35 cellular contexts compared by ENCODE assay signal in the genomic region with DNA sequence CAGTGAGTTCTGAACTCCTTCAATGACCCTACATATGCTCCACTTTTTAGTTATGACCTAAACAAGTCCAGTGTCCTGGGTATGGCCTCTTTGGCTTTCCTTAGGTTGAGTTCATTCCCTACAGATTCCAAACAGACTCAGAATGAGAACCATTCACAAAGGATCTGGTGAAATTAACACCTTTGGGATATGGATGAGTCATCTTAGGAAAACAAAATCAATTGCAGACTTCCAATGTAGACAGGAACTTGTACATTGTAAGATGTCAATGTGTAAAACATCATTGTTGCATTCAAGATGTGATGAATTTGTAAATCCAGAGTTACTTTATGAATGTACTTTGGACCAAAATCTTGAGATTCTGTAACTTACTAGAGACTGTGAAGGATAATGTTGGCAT.
"Had no signal": no experiment of that assay in that cellular context is flagged by ENCODE, and none has a peak within 500 bp of the region (broad histone marks: within the 10 kb centered on the region; RNA-seq: fewer than 3 reads in every experiment).

No MANE protein-coding gene starts in this region.

- H3K4me1 ChIP-seq: adrenal gland, ascending aorta, left lung, lower lobe of right lung, neural progenitor cell, parathyroid adenoma, uterus had no signal

- H3K9me3 ChIP-seq: adrenal gland, ascending aorta, lower lobe of right lung, right atrium auricular region, uterus had no signal

- H3K27me3 ChIP-seq: adrenal gland, ascending aorta, brain microvascular endothelial cell, heart left ventricle, left lung, neural progenitor cell, right atrium auricular region, uterus had no signal

- H3K4me1 Mint-ChIP-seq: activated CD4-positive, alpha-beta memory T cell treated with anti-CD3 and anti-CD28 coated beads, Interleukin-2, amount 10 ng/mL, durations not matched to agents 7 days and 5 days; activated CD4-positive, alpha-beta T cell treated with anti-CD3 and anti-CD28 coated beads, Interleukin-2, amount 10 ng/mL, durations not matched to agents 7 days and 5 days; natural killer cell; stimulated activated memory B cell treated with anti-CD40 and anti-IgM and Interleukin-4, amounts not matched to agents 10 μg/mL and 1 μg/mL and 100 μg/mL, for 72 hours had no signal

- H3K4me3 ChIP-seq: adrenal gland, ascending aorta, heart left ventricle, left lung, lower lobe of right lung, neural progenitor cell, right atrium auricular region, smooth muscle cell, uterus had no signal

- H3K4me2 ChIP-seq: neural progenitor cell, smooth muscle cell had no signal

- H3K36me3 ChIP-seq: adrenal gland, ascending aorta, brain microvascular endothelial cell, heart left ventricle, left lung, lower lobe of right lung, neural progenitor cell, right atrium auricular region, uterus, WERI-Rb-1 had no signal

- H3K27ac Mint-ChIP-seq: activated CD4-positive, alpha-beta memory T cell treated with anti-CD3 and anti-CD28 coated beads, Interleukin-2, amount 10 ng/mL, durations not matched to agents 7 days and 5 days; activated CD4-positive, alpha-beta T cell treated with anti-CD3 and anti-CD28 coated beads, Interleukin-2, amount 10 ng/mL, durations not matched to agents 7 days and 5 days; activated naive CD8-positive, alpha-beta T cell treated with anti-CD3 and anti-CD28 coated beads for 36 hours; dendritic cell treated with granulocyte-macrophage colony-stimulating factor and Interleukin-4, amounts not matched to agents 40 ng/mL and 50 ng/mL, for 4 days; natural killer cell; neural progenitor cell; stimulated activated memory B cell treated with anti-CD40 and anti-IgM and Interleukin-4, amounts not matched to agents 10 μg/mL and 1 μg/mL and 100 μg/mL, for 72 hours; stimulated activated naive CD8-positive, alpha-beta T cell treated with anti-CD3 and anti-CD28 coated beads, Interleukin-15, amount 100 ng/mL, for 72 hours; T-helper 1 cell treated with Interleukin-12 subunit alpha and Interleukin-12 subunit beta and Interleukin-4 antibody, amounts not matched to agents 30 μg/mL and 1 μg/mL, for 36 hours; type B pancreatic cell had no signal

- H3K27ac ChIP-seq: adrenal gland, ascending aorta, brain microvascular endothelial cell, left lung, lower lobe of right lung, neural progenitor cell, parathyroid adenoma, uterus, WERI-Rb-1 had no signal

- H3K4me3 Mint-ChIP-seq: activated CD4-positive, alpha-beta memory T cell treated with anti-CD3 and anti-CD28 coated beads, Interleukin-2, amount 10 ng/mL, durations not matched to agents 7 days and 5 days; activated CD4-positive, alpha-beta T cell treated with anti-CD3 and anti-CD28 coated beads, Interleukin-2, amount 10 ng/mL, durations not matched to agents 7 days and 5 days; activated naive CD8-positive, alpha-beta T cell treated with anti-CD3 and anti-CD28 coated beads for 36 hours; activated T-cell treated with anti-CD3 and anti-CD28 coated beads, Interleukin-2, amount 50 U/mL, for 4 hours; dendritic cell treated with granulocyte-macrophage colony-stimulating factor and Interleukin-4, amounts not matched to agents 40 ng/mL and 50 ng/mL, for 4 days; natural killer cell; neural progenitor cell; stimulated activated memory B cell treated with anti-CD40 and anti-IgM and Interleukin-4, amounts not matched to agents 10 μg/mL and 1 μg/mL and 100 μg/mL, for 72 hours; stimulated activated naive CD8-positive, alpha-beta T cell treated with anti-CD3 and anti-CD28 coated beads, Interleukin-15, amount 100 ng/mL, for 72 hours; T-helper 1 cell treated with Interleukin-12 subunit alpha and Interleukin-12 subunit beta and Interleukin-4 antibody, amounts not matched to agents 30 μg/mL and 1 μg/mL, for 36 hours; type B pancreatic cell had no signal

- H3K9ac ChIP-seq: neural progenitor cell, parathyroid adenoma had no signal

- FAIRE-seq: TTC549 had no signal

- H2AFZ ChIP-seq: neural progenitor cell, parathyroid adenoma had no signal

- H3K36me3 Mint-ChIP-seq: activated naive CD8-positive, alpha-beta T cell treated with anti-CD3 and anti-CD28 coated beads for 36 hours; natural killer cell; neural progenitor cell; stimulated activated memory B cell treated with anti-CD40 and anti-IgM and Interleukin-4, amounts not matched to agents 10 μg/mL and 1 μg/mL and 100 μg/mL, for 72 hours; type B pancreatic cell had no signal

- H3K79me2 ChIP-seq: parathyroid adenoma had no signal

- H3K9me3 Mint-ChIP-seq: activated CD4-positive, alpha-beta memory T cell treated with anti-CD3 and anti-CD28 coated beads, Interleukin-2, amount 10 ng/mL, durations not matched to agents 7 days and 5 days; activated T-cell treated with anti-CD3 and anti-CD28 coated beads, Interleukin-2, amount 50 U/mL, for 4 hours had no signal

- DNase-seq: activated CD4-positive, alpha-beta memory T cell treated with anti-CD3 and anti-CD28 coated beads, Interleukin-2, amount 10 ng/mL, durations not matched to agents 7 days and 5 days; activated CD4-positive, alpha-beta T cell treated with anti-CD3 and anti-CD28 coated beads, Interleukin-2, amount 10 ng/mL, durations not matched to agents 7 days and 5 days; activated naive CD4-positive, alpha-beta T cell treated with Interleukin-2 at 50 U/mL for 16 hours; activated naive CD8-positive, alpha-beta T cell treated with anti-CD3 and anti-CD28 coated beads for 36 hours; activated T-cell treated with anti-CD3 and anti-CD28 coated beads, Interleukin-2, amount 50 U/mL, for 4 hours; adrenal gland; brain microvascular endothelial cell; central memory CD4-positive, alpha-beta T cell; effector CD4-positive, alpha-beta T cell; heart left ventricle; kidney glomerular epithelial cell; left lung; lower lobe of right lung; mesenchymal stem cell; natural killer cell; occipital lobe; stimulated activated CD4-positive, alpha-beta T cell treated with anti-CD3 and anti-CD28 coated beads, Interleukin-1b, Interleukin-23, amount 100 ng/mL, for 48 hours; stimulated activated CD4-positive, alpha-beta T cell treated with anti-CD3 and anti-CD28 coated beads, Interleukin-4, amount 100 ng/mL, for 4 hours; stimulated activated CD8-positive, alpha-beta memory T cell treated with anti-CD3 and anti-CD28 coated beads, Interleukin-4, amount 100 ng/mL, for 48 hours; stimulated activated naive CD8-positive, alpha-beta T cell treated with anti-CD3 and anti-CD28 coated beads, Interleukin-15, amount 100 ng/mL, for 72 hours; substantia nigra; T-helper 9 cell; uterus; WERI-Rb-1 had no signal

- ATAC-seq: activated CD4-positive, CD25-positive, alpha-beta regulatory T cell treated with anti-CD3 and anti-CD28 coated beads, Interleukin-2, amount 50 U/mL, for 24 hours; left lung; lower lobe of right lung; natural killer cell; stimulated activated memory B cell treated with anti-CD40 and anti-IgM and Interleukin-4, amounts not matched to agents 10 μg/mL and 1 μg/mL and 100 μg/mL, for 72 hours; stimulated activated naive CD8-positive, alpha-beta T cell treated with anti-CD3 and anti-CD28 coated beads, Interleukin-15, amount 100 ng/mL, for 72 hours had no signal
